Comparison of ENCODE assay signal across 5 cellular contexts in genomic region chr12:20805921-20806320, GRCh38. TPM values are rescaled to one million over a fixed set of nuclear protein-coding genes. Genes with fewer than 3 reads are reported as not detected.
"Had no signal": no experiment of that assay in that cellular context is flagged by ENCODE, and none has a peak within 500 bp of the region (broad histone marks: within the 10 kb centered on the region; RNA-seq: fewer than 3 reads in every experiment).

No MANE protein-coding gene starts in this region.

- DNase-seq: GM23248, GOT3, H7, IMR-90 had no signal

RNA-seq across cellular contexts. Expression of gene SLCO1B3, which starts 4.6 kb away (rescaled TPM):
- total RNA-seq: GM23248, H7, IMR-90, K562 had no signal
